16 cellular contexts compared by ENCODE assay signal in genomic region chr3:188853896-188854295, GRCh38.
A peak's percentile ranks its signal among the peaks of the same experiment; 100 is the strongest.
DNase-seq lines count a peak whose midpoint lies in the region; TF ChIP-seq lines count a peak whose summit lies in the region.
"Had no signal": no experiment of that assay in that cellular context is flagged by ENCODE, and none has a peak within 500 bp of the region (broad histone marks: within the 10 kb centered on the region; RNA-seq: fewer than 3 reads in every experiment).

No MANE protein-coding gene starts in this region.

- H3K4me3 ChIP-seq in SK-N-SH (ENCODE audit: low read depth in 2 of 2, low read length in 1 of 2) (no peak overlapping the region), mesodermal cell (ENCODE audit: extremely low read depth, insufficient read depth, low read length, poor library complexity, severe bottlenecking) (no peak overlapping the region), tibial artery (no peak overlapping the region)
- H3K4me3 ChIP-seq: MG63 had no signal

- no peaks in the 10 kb centered on the region for H3K9me3 Mint-ChIP-seq in activated naive CD4-positive, alpha-beta T cell treated with anti-CD3 and anti-CD28 coated beads for 36 hours
- H3K9me3 Mint-ChIP-seq in activated CD4-positive, alpha-beta T cell treated with anti-CD3 and anti-CD28 coated beads, Interleukin-2, amount 10 ng/mL, durations not matched to agents 7 days and 5 days = no peaks in the 10 kb centered on the region
- H3K9me3 Mint-ChIP-seq: endodermal cell had no signal

- H3F3A ChIP-seq in SK-N-SH (replicated peaks; ENCODE audit: insufficient read depth) = peaks cover 7% of the 10 kb centered on the region

- no peak for DNase-seq in SK-N-SH
- DNase-seq in fibroblast of gingiva (ENCODE audit: low read depth) = peak; percentile 88
- DNase-seq in tibial artery = no peak
- no peak for DNase-seq in SKM-1 treated with dmso at 0.1 percent for 144 hours (lab: John Stamatoyannopoulos, UW; ENCODE audit: unreplicated experiment)
- no peak for DNase-seq in activated naive CD4-positive, alpha-beta T cell treated with anti-CD3 and anti-CD28 coated beads for 36 hours
- no peak for DNase-seq in SW 1271 (lab: John Stamatoyannopoulos, UW)
- DNase-seq in activated CD4-positive, alpha-beta T cell treated with anti-CD3 and anti-CD28 coated beads, Interleukin-2, amount 10 ng/mL, durations not matched to agents 7 days and 5 days = no peak
- DNase-seq: amniotic stem cell; CD4-positive, CD25-positive, alpha-beta regulatory T cell; endodermal cell; MG63; NCI-H2081; SHP77 treated with DMSO at 0.1 percent for 48 hours; stimulated activated naive CD8-positive, alpha-beta T cell treated with anti-CD3 and anti-CD28 coated beads, Interleukin-15, Interleukin-2, amounts not matched to agents 100 U/mL and 50 U/mL, for 24 hours had no signal

- H3K9me2 ChIP-seq in SK-N-SH = no peaks in the 10 kb centered on the region

- no peak overlapping the region for H2AFZ ChIP-seq in SK-N-SH (ENCODE audit: low read depth)

- H3K36me3 ChIP-seq in SK-N-SH (replicated peaks in 1 of 2; ENCODE audit: control insufficient read depth in 1 of 2, insufficient read depth in 2 of 2, low read length in 1 of 2) (no peaks in the 10 kb centered on the region), mesodermal cell (ENCODE audit: control insufficient read depth, insufficient read depth, low read length) (no peaks in the 10 kb centered on the region), tibial artery (no peaks in the 10 kb centered on the region)
- H3K36me3 ChIP-seq: MG63 had no signal

- H4K20me1 ChIP-seq in SK-N-SH (ENCODE audit: insufficient read depth) = no peaks in the 10 kb centered on the region

- 61% methylated on average over 1 of the region's 1 CpG for WGBS in SK-N-SH (ENCODE audit: low lambda C conversion rate)
- no CpG with 5 or more reads among the region's 1 CpG for WGBS in mesodermal cell (ENCODE audit: insufficient coverage in 2 of 2), 2 experiments

- no peak overlapping the region for H3K4me3 Mint-ChIP-seq in activated naive CD4-positive, alpha-beta T cell treated with anti-CD3 and anti-CD28 coated beads for 36 hours
- H3K4me3 Mint-ChIP-seq in activated CD4-positive, alpha-beta T cell treated with anti-CD3 and anti-CD28 coated beads, Interleukin-2, amount 10 ng/mL, durations not matched to agents 7 days and 5 days = no peak overlapping the region
- H3K4me3 Mint-ChIP-seq: CD4-positive, CD25-positive, alpha-beta regulatory T cell; endodermal cell had no signal

- H3K27ac ChIP-seq in SK-N-SH (ENCODE audit: low read depth in 2 of 2, low read length in 1 of 2) (peak overlapping the region in 1 of 2 experiments; percentile 63; a peak in 1 of 4 replicates), mesodermal cell (ENCODE audit: low read depth, low read length, severe bottlenecking) (peak overlapping the region; percentile 3), tibial artery (peak overlapping the region; percentile 16 to 59)
- H3K27ac ChIP-seq: VCaP had no signal

- no peaks in the 10 kb centered on the region for H3K9me3 ChIP-seq in SK-N-SH
- H3K9me3 ChIP-seq in mesodermal cell (ENCODE audit: control insufficient read depth, low read length) = no peaks in the 10 kb centered on the region
- no peaks in the 10 kb centered on the region for H3K9me3 ChIP-seq in tibial artery
- H3K9me3 ChIP-seq: MG63 had no signal

- H3K9ac ChIP-seq in SK-N-SH = no peak overlapping the region

- H3K4me1 Mint-ChIP-seq in activated naive CD4-positive, alpha-beta T cell treated with anti-CD3 and anti-CD28 coated beads for 36 hours (ENCODE audit: low read depth) = no peaks in the 10 kb centered on the region
- no peaks in the 10 kb centered on the region for H3K4me1 Mint-ChIP-seq in activated CD4-positive, alpha-beta T cell treated with anti-CD3 and anti-CD28 coated beads, Interleukin-2, amount 10 ng/mL, durations not matched to agents 7 days and 5 days

- H3K79me2 ChIP-seq in SK-N-SH (ENCODE audit: insufficient read depth) = no peaks in the 10 kb centered on the region; the same call in 1 of the 2 replicates

- intact Hi-C loops in tibial artery (cut with DNase I; ENCODE audit: low total_unique reads) = no loop called here
- intact Hi-C loops in activated naive CD4-positive, alpha-beta T cell treated with anti-CD3 and anti-CD28 coated beads for 36 hours (cut with micrococcal nuclease) = no loop called here

- no peak for TF ChIP-seq EP300 in SK-N-SH (IDR thresholded peaks at IDR 0.05; ENCODE audit: borderline replicate concordance in 1 of 2, low read depth in 1 of 2, low read length in 1 of 2)

- CTCF ChIA-PET in SK-N-SH (lab: Yijun Ruan, JAX) = no interaction called here
- CTCF ChIA-PET in activated naive CD4-positive, alpha-beta T cell treated with anti-CD3 and anti-CD28 coated beads for 36 hours (lab: Charles Lee) = interaction anchor here (0.6 kb wide), 1 partner anchor 101 kb away, joined by 3 read pairs; no protein-coding TSS in a partner anchor
- CTCF ChIA-PET in activated CD4-positive, alpha-beta T cell treated with anti-CD3 and anti-CD28 coated beads, Interleukin-2, amount 10 ng/mL, durations not matched to agents 7 days and 5 days (lab: Charles Lee) = interaction anchor here (0.6 kb wide), 1 partner anchor 11 kb away, joined by 3 read pairs; no protein-coding TSS in a partner anchor

- TF ChIP-seq CTCF in SK-N-SH (IDR thresholded peaks at IDR 0.05) (no peak), tibial artery (IDR thresholded peaks at IDR 0.05) (no peak)

- no peaks in the 10 kb centered on the region for H3K27me3 ChIP-seq in SK-N-SH (ENCODE audit: insufficient read depth)
- no peaks in the 10 kb centered on the region for H3K27me3 ChIP-seq in tibial artery
- H3K27me3 ChIP-seq: MG63 had no signal

- no peaks in the 10 kb centered on the region for H3K36me3 Mint-ChIP-seq in activated naive CD4-positive, alpha-beta T cell treated with anti-CD3 and anti-CD28 coated beads for 36 hours (ENCODE audit: low read depth)
- no peaks in the 10 kb centered on the region for H3K36me3 Mint-ChIP-seq in activated CD4-positive, alpha-beta T cell treated with anti-CD3 and anti-CD28 coated beads, Interleukin-2, amount 10 ng/mL, durations not matched to agents 7 days and 5 days (ENCODE audit: low read depth)

- no peak overlapping the region for H3K27ac Mint-ChIP-seq in activated naive CD4-positive, alpha-beta T cell treated with anti-CD3 and anti-CD28 coated beads for 36 hours
- H3K27ac Mint-ChIP-seq in activated CD4-positive, alpha-beta T cell treated with anti-CD3 and anti-CD28 coated beads, Interleukin-2, amount 10 ng/mL, durations not matched to agents 7 days and 5 days = no peak overlapping the region
- H3K27ac Mint-ChIP-seq: CD4-positive, CD25-positive, alpha-beta regulatory T cell; endodermal cell had no signal

- peak overlapping the region; percentile 32; the same call in 1 of the 2 replicates for H3K4me2 ChIP-seq in SK-N-SH

- POLR2A ChIA-PET in SK-N-SH (lab: Yijun Ruan, JAX) = no interaction called here
- POLR2A ChIA-PET in activated CD4-positive, alpha-beta T cell treated with anti-CD3 and anti-CD28 coated beads, Interleukin-2, amount 10 ng/mL, durations not matched to agents 7 days and 5 days (lab: Charles Lee) = no interaction called here

- no peak for TF ChIP-seq RAD21 in SK-N-SH (IDR thresholded peaks at IDR 0.05; ENCODE audit: low read length)

- no peaks in the 10 kb centered on the region for H3K27me3 Mint-ChIP-seq in activated naive CD4-positive, alpha-beta T cell treated with anti-CD3 and anti-CD28 coated beads for 36 hours (ENCODE audit: low read depth)
- H3K27me3 Mint-ChIP-seq in activated CD4-positive, alpha-beta T cell treated with anti-CD3 and anti-CD28 coated beads, Interleukin-2, amount 10 ng/mL, durations not matched to agents 7 days and 5 days = no peaks in the 10 kb centered on the region
- H3K27me3 Mint-ChIP-seq: CD4-positive, CD25-positive, alpha-beta regulatory T cell had no signal

- peaks cover 0 to 28% of the 10 kb centered on the region in 2 experiments; a peak in 2 of 4 replicates for H3K4me1 ChIP-seq in SK-N-SH (ENCODE audit: control insufficient read depth in 1 of 2, insufficient read depth in 2 of 2, low read depth in 1 of 2, low read length in 1 of 2)
- H3K4me1 ChIP-seq in mesodermal cell (ENCODE audit: control insufficient read depth, insufficient read depth, low read length, poor library complexity, severe bottlenecking) = peaks cover 13% of the 10 kb centered on the region
- peaks cover 0 to 54% (median 26%) of the 10 kb centered on the region in 4 donors for H3K4me1 ChIP-seq in tibial artery

TF ChIP-seq in SK-N-SH, 30 proteins besides CTCF, POLR2A, EP300 and RAD21:
- TF ChIP-seq IRF3 (IDR thresholded peaks at IDR 0.05; ENCODE audit: low read depth, low read length) = no peak
- TF ChIP-seq TCF12 (IDR thresholded peaks at IDR 0.05) = no peak
- TF ChIP-seq FOXM1 (IDR thresholded peaks at IDR 0.05; ENCODE audit: low read depth) = no peak
- TF ChIP-seq SMC3 (IDR thresholded peaks at IDR 0.05; ENCODE audit: low read depth, low read length) = no peak
- no peak for TF ChIP-seq MXI1 (IDR thresholded peaks at IDR 0.05; ENCODE audit: low read depth, low read length)
- no peak for TF ChIP-seq RCOR1 (IDR thresholded peaks at IDR 0.05; ENCODE audit: low read length)
- no peak for TF ChIP-seq USF2 (IDR thresholded peaks at IDR 0.05; ENCODE audit: borderline replicate concordance, low read depth, low read length)
